In the genomic region with DNA sequence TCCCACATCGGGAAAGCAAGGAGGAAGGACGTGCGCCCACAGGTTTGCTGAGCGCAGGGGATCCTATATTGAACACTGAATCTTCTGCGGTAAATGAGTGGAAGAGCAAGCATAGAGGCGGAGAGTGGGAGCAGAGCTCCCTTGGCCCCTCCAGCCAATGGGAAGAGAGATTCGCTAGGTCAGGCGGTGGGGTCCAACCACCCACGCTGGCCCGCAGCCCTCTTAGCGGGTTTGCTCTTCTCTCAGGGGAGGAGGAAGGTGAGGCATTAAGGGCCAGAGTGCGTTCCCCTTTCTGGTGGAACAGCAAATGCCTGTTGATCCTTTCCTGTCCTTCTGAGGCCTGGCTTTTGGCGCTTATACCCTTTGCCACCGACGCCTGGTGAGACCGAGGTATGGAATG, we compare ENCODE assay signal across 1 cellular context.
TF ChIP-seq lines count a peak whose summit lies in the region.

No MANE protein-coding gene starts in this region.

TF ChIP-seq in GM23338, 12 proteins besides CTCF, POLR2A, EP300 and RAD21 (continued from another document):
- no peak for TF ChIP-seq STAT1 (IDR thresholded peaks at IDR 0.05; ENCODE audit: unreplicated experiment)
- no peak for TF ChIP-seq POLR2AphosphoS5 (IDR thresholded peaks at IDR 0.05; ENCODE audit: low read depth)
- TF ChIP-seq EZH2 (IDR thresholded peaks at IDR 0.05; ENCODE audit: low read depth, unreplicated experiment): no peak
- TF ChIP-seq NANOG (IDR thresholded peaks at IDR 0.05; ENCODE audit: borderline replicate concordance): no peak
- TF ChIP-seq ZNF114 (CRISPR knock-in tag; IDR thresholded peaks at IDR 0.05): no peak
- TF ChIP-seq ZNF331 (CRISPR knock-in tag; IDR thresholded peaks at IDR 0.05; ENCODE audit: low read depth): no peak
- TF ChIP-seq JUNB (IDR thresholded peaks at IDR 0.05; ENCODE audit: unreplicated experiment): no peak
- TF ChIP-seq, protein P1, sequence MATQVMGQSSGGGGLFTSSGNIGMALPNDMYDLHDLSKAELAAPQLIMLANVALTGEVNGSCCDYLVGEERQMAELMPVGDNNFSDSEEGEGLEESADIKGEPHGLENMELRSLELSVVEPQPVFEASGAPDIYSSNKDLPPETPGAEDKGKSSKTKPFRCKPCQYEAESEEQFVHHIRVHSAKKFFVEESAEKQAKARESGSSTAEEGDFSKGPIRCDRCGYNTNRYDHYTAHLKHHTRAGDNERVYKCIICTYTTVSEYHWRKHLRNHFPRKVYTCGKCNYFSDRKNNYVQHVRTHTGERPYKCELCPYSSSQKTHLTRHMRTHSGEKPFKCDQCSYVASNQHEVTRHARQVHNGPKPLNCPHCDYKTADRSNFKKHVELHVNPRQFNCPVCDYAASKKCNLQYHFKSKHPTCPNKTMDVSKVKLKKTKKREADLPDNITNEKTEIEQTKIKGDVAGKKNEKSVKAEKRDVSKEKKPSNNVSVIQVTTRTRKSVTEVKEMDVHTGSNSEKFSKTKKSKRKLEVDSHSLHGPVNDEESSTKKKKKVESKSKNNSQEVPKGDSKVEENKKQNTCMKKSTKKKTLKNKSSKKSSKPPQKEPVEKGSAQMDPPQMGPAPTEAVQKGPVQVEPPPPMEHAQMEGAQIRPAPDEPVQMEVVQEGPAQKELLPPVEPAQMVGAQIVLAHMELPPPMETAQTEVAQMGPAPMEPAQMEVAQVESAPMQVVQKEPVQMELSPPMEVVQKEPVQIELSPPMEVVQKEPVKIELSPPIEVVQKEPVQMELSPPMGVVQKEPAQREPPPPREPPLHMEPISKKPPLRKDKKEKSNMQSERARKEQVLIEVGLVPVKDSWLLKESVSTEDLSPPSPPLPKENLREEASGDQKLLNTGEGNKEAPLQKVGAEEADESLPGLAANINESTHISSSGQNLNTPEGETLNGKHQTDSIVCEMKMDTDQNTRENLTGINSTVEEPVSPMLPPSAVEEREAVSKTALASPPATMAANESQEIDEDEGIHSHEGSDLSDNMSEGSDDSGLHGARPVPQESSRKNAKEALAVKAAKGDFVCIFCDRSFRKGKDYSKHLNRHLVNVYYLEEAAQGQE (IDR thresholded peaks at IDR 0.05; ENCODE audit: unreplicated experiment): no peak
- no peak for TF ChIP-seq EZH2phosphoT487 (IDR thresholded peaks at IDR 0.05; ENCODE audit: unreplicated experiment)
